In the genomic region with DNA sequence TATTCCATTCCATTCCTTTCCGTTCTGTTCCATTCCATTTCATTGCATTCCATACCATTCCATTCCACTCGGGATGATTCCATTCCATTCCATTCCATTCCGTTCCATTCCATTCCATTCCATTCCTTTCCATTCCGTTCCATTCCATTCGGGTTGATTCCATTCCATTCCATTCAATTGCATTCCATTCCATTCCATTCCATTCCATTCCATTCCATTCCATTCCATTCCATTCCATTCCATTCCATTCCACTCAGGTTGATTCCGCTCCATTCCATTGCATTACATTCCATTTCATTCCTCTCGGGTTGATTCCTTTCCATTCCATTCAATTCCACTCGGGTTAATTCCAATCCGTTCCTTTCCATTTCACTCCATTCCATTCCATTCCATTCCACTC, we compare ENCODE assay signal across 7 cellular contexts.
DNase-seq lines count a peak whose midpoint lies in the region; ATAC-seq, FAIRE-seq and TF ChIP-seq lines count a peak whose summit lies in the region.
"Not testable (repeated sequence)": the region's sequence is repeated elsewhere in the genome, so short reads cannot be mapped to it uniquely, and the experiment has no call there.

No MANE protein-coding gene starts in this region.

- not testable (repeated sequence) for TF ChIP-seq EP300 in HepG2 (IDR thresholded peaks at IDR 0.05; ENCODE audit: low read depth in 2 of 2, low read length in 2 of 2); HepG2 (CRISPR knock-in tag; IDR thresholded peaks at IDR 0.05; ENCODE audit: borderline replicate concordance)

- not testable (repeated sequence) for H3K27ac ChIP-seq in HCT116 (ENCODE audit: low read depth, low read length); endothelial cell of umbilical vein (ENCODE audit: insufficient read depth, low read depth, low read length); HepG2 (ENCODE audit: extremely low read length, insufficient read depth, low read length)

- not testable (repeated sequence) for H2AFZ ChIP-seq in HCT116 (ENCODE audit: low read depth, low read length, poor library complexity, severe bottlenecking); endothelial cell of umbilical vein (ENCODE audit: low read depth, low read length); HepG2 (ENCODE audit: low read length)

- not testable (repeated sequence) for TF ChIP-seq CTCF in HCT116 (IDR thresholded peaks at IDR 0.05 in 2 of 3, conservative IDR thresholded peaks at IDR 0.05 in 1 of 3; ENCODE audit: borderline replicate concordance in 1 of 3, insufficient read depth in 1 of 3, low read depth in 2 of 3, low read length in 2 of 3); endothelial cell of umbilical vein (IDR thresholded peaks at IDR 0.05; ENCODE audit: extremely low read depth in 1 of 2, insufficient read depth in 1 of 2, low read depth in 1 of 2, low read length in 2 of 2); HepG2 (CRISPR knock-in tag; IDR thresholded peaks at IDR 0.05)

- DNase-seq in HCT116 (ENCODE audit: low read depth, low spot score); HepG2 (ENCODE audit: low spot score); sciatic nerve (ENCODE audit: low spot score): not testable (repeated sequence)
- DNase-seq in endothelial cell of umbilical vein (ENCODE audit: low read depth, low spot score) = peak; percentile 57

- RAD21 ChIA-PET in HCT116 (lab: Charles Lee; ENCODE audit: low non-redundant PET in 1 of 2, low total read pairs in 2 of 2, uncharacterized antibody in 2 of 2, unreplicated experiment in 2 of 2) = not testable (repeated sequence)

- H3K9ac ChIP-seq in HCT116 (ENCODE audit: low read length); endothelial cell of umbilical vein (replicated peaks; ENCODE audit: extremely low read depth, insufficient read depth, low read length); HepG2 (ENCODE audit: insufficient read depth, low read depth, low read length): not testable (repeated sequence)

- CTCF ChIA-PET in HCT116 (lab: Charles Lee); endothelial cell of umbilical vein (lab: Charles Lee); HepG2 (lab: Yijun Ruan, JAX; ENCODE audit: low intra/inter-chr PET ratio, low total read pairs): not testable (repeated sequence)

- 9% methylated on average over 9 of the region's 9 CpGs for WGBS in HepG2 (ENCODE audit: low lambda C conversion rate)

- H3K9me2 ChIP-seq in HCT116 (ENCODE audit: insufficient read depth) = not testable (repeated sequence)

- POLR2A ChIA-PET in HCT116 (lab: Charles Lee); endothelial cell of umbilical vein (lab: Charles Lee); HepG2 (lab: Yijun Ruan, JAX): not testable (repeated sequence)

- in situ Hi-C loops in HepG2 (cut with HindIII; ENCODE audit: extremely low pct_ligation_motif_present, low pct_unique_long_range_greater_than_20kb) = not testable (repeated sequence)

- H3K4me2 ChIP-seq in HCT116 (ENCODE audit: low read length); endothelial cell of umbilical vein (ENCODE audit: insufficient read depth, low read length); HepG2 (ENCODE audit: low read depth, low read length): not testable (repeated sequence)

- not testable (repeated sequence) for TF ChIP-seq RAD21 in HCT116 (IDR thresholded peaks at IDR 0.05; ENCODE audit: low read depth); HepG2 (CRISPR knock-in tag; IDR thresholded peaks at IDR 0.05)

- TF ChIP-seq POLR2A in HCT116 (IDR thresholded peaks at IDR 0.05; ENCODE audit: borderline replicate concordance, extremely low read depth, insufficient read depth, insufficient read length); endothelial cell of umbilical vein (IDR thresholded peaks at IDR 0.05; ENCODE audit: low read depth, low read length); HepG2 (IDR thresholded peaks at IDR 0.05; ENCODE audit: insufficient read depth in 1 of 2, low read depth in 2 of 2, low read length in 2 of 2): not testable (repeated sequence)

- H3K4me1 ChIP-seq in HCT116 (ENCODE audit: control insufficient read depth in 1 of 2, insufficient read depth in 2 of 2, low read length in 2 of 2); endothelial cell of umbilical vein (ENCODE audit: control insufficient read depth, extremely low read depth, insufficient read depth, low read length); HepG2 (ENCODE audit: insufficient read depth, low read length): not testable (repeated sequence)

- ATAC-seq in GM18907 (IDR thresholded peaks at IDR 0.05; ENCODE audit: unreplicated experiment) = peak; percentile 31
- ATAC-seq in HCT116 = peak; percentile 46; the same call in 1 of the 2 replicates
- peak; percentile 26 for ATAC-seq in HG03175 (IDR thresholded peaks at IDR 0.05; ENCODE audit: unreplicated experiment)
- peak; percentile 56 for ATAC-seq in SK-N-SH treated with all-trans-retinoic acid at 6 μM for 48 hours
- peak; percentile 59 for ATAC-seq in HepG2
- ATAC-seq in sciatic nerve = peak; percentile 70

- dilution Hi-C loops in endothelial cell of umbilical vein (cut with MboI; ENCODE audit: extremely low pct_ligation_motif_present, low sequenced_read_pairs) = not testable (repeated sequence)

- not testable (repeated sequence) for H3K4me3 ChIP-seq in HCT116 (replicated peaks in 1 of 2; ENCODE audit: low read depth in 1 of 2, low read length in 2 of 2); endothelial cell of umbilical vein (replicated peaks in 1 of 3; ENCODE audit: insufficient read depth in 1 of 3, low read depth in 1 of 3, low read length in 3 of 3); HepG2 (replicated peaks in 1 of 3; ENCODE audit: insufficient read depth in 1 of 3, low read depth in 2 of 3, low read length in 3 of 3)

- intact Hi-C loops in HCT116 (cut with micrococcal nuclease); endothelial cell of umbilical vein (cut with micrococcal nuclease); HepG2 (cut with micrococcal nuclease; ENCODE audit: unreplicated experiment); sciatic nerve (cut with DNase I): not testable (repeated sequence)

- not testable (repeated sequence) for H3K27me3 ChIP-seq in HCT116 (ENCODE audit: insufficient read depth, low read length); endothelial cell of umbilical vein (ENCODE audit: control insufficient read depth in 2 of 2, insufficient read depth in 2 of 2, low read length in 2 of 2); HepG2 (ENCODE audit: control insufficient read depth in 1 of 2, insufficient read depth in 2 of 2, low read length in 2 of 2)

- H3K9me1 ChIP-seq in endothelial cell of umbilical vein (replicated peaks; ENCODE audit: control insufficient read depth, extremely low read depth, insufficient read depth, low read length) = not testable (repeated sequence)

- H3K79me2 ChIP-seq in HCT116 (ENCODE audit: insufficient read depth, low read length); endothelial cell of umbilical vein (ENCODE audit: control insufficient read depth, insufficient read depth, low read length); HepG2 (ENCODE audit: insufficient read depth, low read length): not testable (repeated sequence)

- BruUV-seq in HCT116 (replicated peaks; lab: Mats Ljungman, UMichigan); endothelial cell of umbilical vein (replicated peaks; lab: Mats Ljungman, UMichigan); HepG2 (replicated peaks; lab: Mats Ljungman, UMichigan): not testable (repeated sequence)

- not testable (repeated sequence) for FAIRE-seq in endothelial cell of umbilical vein (lab: Jason Lieb, UNC); HepG2 (lab: Jason Lieb, UNC)

- H3K9me3 ChIP-seq in HCT116 (ENCODE audit: control insufficient read depth in 1 of 2, insufficient read depth in 1 of 2, low read depth in 1 of 2, low read length in 2 of 2) (peaks cover 45 to 54% of the 10 kb centered on the region in 2 experiments; a peak in 3 of 4 replicates), endothelial cell of umbilical vein (replicated peaks; ENCODE audit: control insufficient read depth, insufficient read depth, low read length) (peaks cover 31% of the 10 kb centered on the region), HepG2 (ENCODE audit: low read length) (peaks cover 55% of the 10 kb centered on the region)

- not testable (repeated sequence) for H3K36me3 ChIP-seq in HCT116 (ENCODE audit: control insufficient read depth in 1 of 2, insufficient read depth in 2 of 2, low read length in 2 of 2); endothelial cell of umbilical vein (ENCODE audit: control insufficient read depth in 2 of 2, extremely low read depth in 1 of 2, insufficient read depth in 2 of 2, low read length in 2 of 2); HepG2 (replicated peaks in 1 of 2; ENCODE audit: control insufficient read depth in 1 of 2, insufficient read depth in 2 of 2, low read length in 2 of 2)

- H4K20me1 ChIP-seq in HCT116 (ENCODE audit: insufficient read depth); endothelial cell of umbilical vein (replicated peaks; ENCODE audit: control insufficient read depth, extremely low read depth, insufficient read depth, low read length); HepG2 (ENCODE audit: insufficient read depth, low read length): not testable (repeated sequence)
